Comparison of ENCODE assay signal across 1 cellular context in the genomic region with DNA sequence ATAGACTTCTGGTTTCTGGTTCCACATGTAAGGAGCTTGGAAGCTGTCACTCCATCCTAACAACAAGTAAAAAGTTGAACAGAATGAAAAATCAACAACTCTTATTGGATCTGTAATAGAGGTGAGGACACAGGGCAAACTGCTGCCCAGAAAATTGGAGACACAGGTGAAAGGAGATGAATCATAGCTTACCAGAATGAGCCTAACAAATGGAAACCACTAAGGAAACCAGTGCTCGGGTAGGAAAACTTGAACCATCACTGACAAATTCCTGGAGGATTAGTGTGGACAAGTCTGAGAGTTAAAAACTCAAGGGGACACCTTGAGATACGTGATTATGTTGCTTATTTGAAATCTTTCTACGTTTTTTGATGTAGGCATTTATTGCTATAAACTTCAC.
TF ChIP-seq lines count a peak whose summit lies in the region.

No MANE protein-coding gene starts in this region.

TF ChIP-seq in HCT116, 20 proteins besides CTCF, POLR2A, EP300 and RAD21:
- TF ChIP-seq SRF (IDR thresholded peaks at IDR 0.05; ENCODE audit: low read depth) (no peak), SP1 (IDR thresholded peaks at IDR 0.05; ENCODE audit: low read depth) (peak; percentile 33; the same call in 1 of the 2 replicates), JUND (IDR thresholded peaks at IDR 0.05) (peak; percentile 47; the same call in 1 of the 2 replicates), FOSL1 (IDR thresholded peaks at IDR 0.05; ENCODE audit: low read depth) (peak; percentile 51; the same call in 1 of the 2 replicates)
